Comparison of ENCODE assay signal across 21 cellular contexts in the genomic region with DNA sequence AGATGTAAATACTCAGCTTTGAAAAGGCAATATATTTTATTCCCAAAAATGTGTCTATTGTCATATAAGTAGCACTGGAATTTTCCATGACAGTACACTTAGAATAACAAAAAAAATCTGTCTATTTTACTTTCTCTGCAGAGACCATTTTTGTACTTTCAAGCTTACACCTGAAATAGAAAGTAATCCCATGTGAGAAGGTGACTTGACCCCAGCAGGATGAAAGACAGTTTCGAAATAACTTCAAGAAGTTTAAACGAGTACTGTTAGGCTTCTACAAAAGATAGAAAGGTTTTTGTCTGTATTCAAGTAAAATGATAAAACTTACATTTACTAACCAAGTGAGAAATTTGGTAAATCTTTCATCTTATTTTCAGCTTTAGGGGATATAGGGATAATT.
DNase-seq lines count a peak whose midpoint lies in the region; ATAC-seq, FAIRE-seq and TF ChIP-seq lines count a peak whose summit lies in the region.
"Had no signal": no experiment of that assay in that cellular context is flagged by ENCODE, and none has a peak within 500 bp of the region (broad histone marks: within the 10 kb centered on the region; RNA-seq: fewer than 3 reads in every experiment).

No MANE protein-coding gene starts in this region.

- POLR2A ChIA-PET in GM10248 (lab: Yijun Ruan, JAX) = no interaction called here
- POLR2A ChIA-PET in endothelial cell of umbilical vein (lab: Charles Lee) = no interaction called here

- in situ Hi-C loops in GM13976 (cut with MboI; ENCODE audit: low sequenced_read_pairs, unreplicated experiment) (no loop called here), ACHN (cut with HindIII; ENCODE audit: low pct_ligation_motif_present, low pct_unique_long_range_greater_than_20kb, low sequenced_read_pairs) (no loop called here)

- H3K4me3 ChIP-seq in endothelial cell of umbilical vein (replicated peaks in 1 of 3; ENCODE audit: insufficient read depth in 1 of 3, low read depth in 1 of 3, low read length in 3 of 3) = no peak overlapping the region
- H3K4me3 ChIP-seq: K562 had no signal

- no peaks in the 10 kb centered on the region for H3K9me3 ChIP-seq in endothelial cell of umbilical vein (replicated peaks; ENCODE audit: control insufficient read depth, insufficient read depth, low read length)
- H3K9me3 ChIP-seq: Caco-2 had no signal

- peak; percentile 49 for FAIRE-seq in endothelial cell of umbilical vein (lab: Jason Lieb, UNC)
- FAIRE-seq: D721Med, GM12891, H1, K562 had no signal

- no peaks in the 10 kb centered on the region for H3K79me2 ChIP-seq in endothelial cell of umbilical vein (ENCODE audit: control insufficient read depth, insufficient read depth, low read length)

- no peaks in the 10 kb centered on the region for H3K4me1 ChIP-seq in endothelial cell of umbilical vein (ENCODE audit: control insufficient read depth, extremely low read depth, insufficient read depth, low read length)
- H3K4me1 ChIP-seq: Caco-2 had no signal

- no peak for TF ChIP-seq CTCF in GM10248 (IDR thresholded peaks at IDR 0.05; ENCODE audit: control extremely low read depth, extremely low read depth, low read depth, missing control alignments)
- no peak for TF ChIP-seq CTCF in GM13976 (IDR thresholded peaks at IDR 0.05; ENCODE audit: borderline replicate concordance, control extremely low read depth, extremely low read depth, insufficient read depth, missing control alignments)
- no peak for TF ChIP-seq CTCF in endothelial cell of umbilical vein (IDR thresholded peaks at IDR 0.05; ENCODE audit: extremely low read depth in 1 of 2, insufficient read depth in 1 of 2, low read depth in 1 of 2, low read length in 2 of 2)

- ATAC-seq in HG02870 (IDR thresholded peaks at IDR 0.05; ENCODE audit: unreplicated experiment) (peak; percentile 62), GM21717 (IDR thresholded peaks at IDR 0.05; ENCODE audit: unreplicated experiment) (no peak)
- ATAC-seq: K562 had no signal

- no TSS peak for BruUV-seq in endothelial cell of umbilical vein (replicated peaks; lab: Mats Ljungman, UMichigan)

- H3K27ac ChIP-seq in endothelial cell of umbilical vein (ENCODE audit: insufficient read depth, low read depth, low read length) = no peak overlapping the region
- H3K27ac ChIP-seq: C4-2B, HL-60 had no signal

- no peak overlapping the region for H3K4me2 ChIP-seq in endothelial cell of umbilical vein (ENCODE audit: insufficient read depth, low read length)

- H2AFZ ChIP-seq in endothelial cell of umbilical vein (ENCODE audit: low read depth, low read length) = no peak overlapping the region

- H4K20me1 ChIP-seq in endothelial cell of umbilical vein (replicated peaks; ENCODE audit: control insufficient read depth, extremely low read depth, insufficient read depth, low read length) = no peaks in the 10 kb centered on the region

- TF ChIP-seq POLR2A in endothelial cell of umbilical vein (IDR thresholded peaks at IDR 0.05; ENCODE audit: low read depth, low read length) = no peak

- DNase-seq in GM10248 (ENCODE audit: extremely low spot score) = peak; percentile 6
- DNase-seq in GM13976 (ENCODE audit: low spot score) = peak; percentile 10
- no peak for DNase-seq in endothelial cell of umbilical vein (ENCODE audit: low read depth, low spot score)
- DNase-seq in NCI-H510A (lab: John Stamatoyannopoulos, UW) = no peak
- no peak for DNase-seq in ACHN
- DNase-seq: AML-193; Caco-2; CD4-positive, alpha-beta T cell; DMS79; GDM1; H9; IMR-90; Karpas-422 had no signal

- no peaks in the 10 kb centered on the region for H3K36me3 ChIP-seq in endothelial cell of umbilical vein (ENCODE audit: control insufficient read depth in 2 of 2, extremely low read depth in 1 of 2, insufficient read depth in 2 of 2, low read length in 2 of 2)

- dilution Hi-C loops in endothelial cell of umbilical vein (cut with MboI; ENCODE audit: extremely low pct_ligation_motif_present, low sequenced_read_pairs) = no loop called here

- H3K9me1 ChIP-seq in endothelial cell of umbilical vein (replicated peaks; ENCODE audit: control insufficient read depth, extremely low read depth, insufficient read depth, low read length) = no peaks in the 10 kb centered on the region

- H3K9ac ChIP-seq in endothelial cell of umbilical vein (replicated peaks; ENCODE audit: extremely low read depth, insufficient read depth, low read length) = no peak overlapping the region

- H3K27me3 ChIP-seq in endothelial cell of umbilical vein (ENCODE audit: control insufficient read depth in 2 of 2, insufficient read depth in 2 of 2, low read length in 2 of 2) = no peaks in the 10 kb centered on the region

- CTCF ChIA-PET in GM10248 (lab: Yijun Ruan, JAX) = no interaction called here
- CTCF ChIA-PET in endothelial cell of umbilical vein (lab: Charles Lee) = interaction anchor here (0.8 to 1.0 kb wide), 2 partner anchors 11 to 21 kb away, joined by 3 to 4 read pairs; no protein-coding TSS in a partner anchor

- intact Hi-C loops in endothelial cell of umbilical vein (cut with micrococcal nuclease) = no loop called here

TF ChIP-seq in endothelial cell of umbilical vein, 7 proteins besides CTCF, POLR2A, EP300 and RAD21:
- no peak for TF ChIP-seq GATA2 (IDR thresholded peaks at IDR 0.05; ENCODE audit: insufficient read depth, insufficient read length, low read depth, low read length)
- no peak for TF ChIP-seq MYC (IDR thresholded peaks at IDR 0.05; ENCODE audit: low read depth, low read length)
- no peak for TF ChIP-seq POLR2AphosphoS5 (IDR thresholded peaks at IDR 0.05; ENCODE audit: insufficient read depth, low read depth, low read length)
- TF ChIP-seq MAX (IDR thresholded peaks at IDR 0.05; ENCODE audit: insufficient read depth, insufficient read length) = no peak
- TF ChIP-seq EZH2 (IDR thresholded peaks at IDR 0.05; ENCODE audit: borderline replicate concordance, low read depth, low read length, severe bottlenecking) = no peak
- no peak for TF ChIP-seq FOS (IDR thresholded peaks at IDR 0.05; ENCODE audit: borderline replicate concordance, insufficient read depth, low read length)
- no peak for TF ChIP-seq JUN (IDR thresholded peaks at IDR 0.05; ENCODE audit: borderline replicate concordance, insufficient read depth, insufficient read length, low read depth)

Comparison
In these comparisons a context has a peak if more than half of its experiments do, and no peak if none do; other contexts are left out.
1. DNase-seq: peak in GM10248 (single experiment) and GM13976 (single experiment); none in endothelial cell of umbilical vein (single experiment), NCI-H510A (single experiment) and ACHN (single experiment).